In genomic region chr5:95241155-95241554, GRCh38 we compare ENCODE assay signal across 23 cellular contexts.
"Had no signal": no experiment of that assay in that cellular context is flagged by ENCODE, and none has a peak within 500 bp of the region (broad histone marks: within the 10 kb centered on the region; RNA-seq: fewer than 3 reads in every experiment).

No MANE protein-coding gene starts in this region.

- ATAC-seq: left ventricle myocardium superior; lower lobe of right lung; naive thymus-derived CD8-positive, alpha-beta T cell; psoas muscle; right cardiac atrium; stimulated activated effector memory CD8-positive, alpha-beta T cell treated with anti-CD3 and anti-CD28 coated beads, Interleukin-12 subunit alpha, Interleukin-12 subunit beta, amount 100 ng/mL, for 72 hours had no signal

- H3K27ac Mint-ChIP-seq: dendritic cell treated with granulocyte-macrophage colony-stimulating factor and Interleukin-4, amounts not matched to agents 40 ng/mL and 50 ng/mL, for 4 days; naive thymus-derived CD8-positive, alpha-beta T cell; nephron progenitor cell; stimulated activated effector memory CD8-positive, alpha-beta T cell treated with anti-CD3 and anti-CD28 coated beads, Interleukin-12 subunit alpha, Interleukin-12 subunit beta, amount 100 ng/mL, for 72 hours; type B pancreatic cell had no signal

- H3K4me1 Mint-ChIP-seq: naive thymus-derived CD8-positive, alpha-beta T cell; nephron progenitor cell; stimulated activated effector memory CD8-positive, alpha-beta T cell treated with anti-CD3 and anti-CD28 coated beads, Interleukin-12 subunit alpha, Interleukin-12 subunit beta, amount 100 ng/mL, for 72 hours had no signal

- DNase-seq: effector memory CD4-positive, alpha-beta T cell; erythroblast; left ventricle myocardium superior; lower lobe of right lung; naive thymus-derived CD8-positive, alpha-beta T cell; nephron progenitor cell; nucleus accumbens; ovary; posterior cingulate gyrus; psoas muscle; right cardiac atrium; sigmoid colon; stimulated activated CD4-positive, alpha-beta T cell treated with anti-CD3 and anti-CD28 coated beads, Interleukin-2, amount 100 ng/mL, for 24 hours; stimulated activated CD4-positive, alpha-beta T cell treated with anti-CD3 and anti-CD28 coated beads, Interleukin-4, amount 100 ng/mL, for 24 hours; stimulated activated naive CD4-positive, alpha-beta T cell treated with Interleukin-2 at 50 U/mL for 16 hours; stomach; thyroid gland had no signal

- H3K9me3 Mint-ChIP-seq: dendritic cell treated with granulocyte-macrophage colony-stimulating factor and Interleukin-4, amounts not matched to agents 40 ng/mL and 50 ng/mL, for 4 days; nephron progenitor cell had no signal

- H3K4me3 Mint-ChIP-seq: dendritic cell treated with granulocyte-macrophage colony-stimulating factor and Interleukin-4, amounts not matched to agents 40 ng/mL and 50 ng/mL, for 4 days; naive thymus-derived CD8-positive, alpha-beta T cell; nephron progenitor cell; stimulated activated effector memory CD8-positive, alpha-beta T cell treated with anti-CD3 and anti-CD28 coated beads, Interleukin-12 subunit alpha, Interleukin-12 subunit beta, amount 100 ng/mL, for 72 hours; type B pancreatic cell had no signal

- H3K9me3 ChIP-seq: lower lobe of right lung, ovary, psoas muscle, sigmoid colon, stomach, thyroid gland had no signal

- H3K4me3 ChIP-seq: lower lobe of right lung, ovary, psoas muscle, sigmoid colon, stomach, thyroid gland had no signal

- H3K36me3 Mint-ChIP-seq: stimulated activated effector memory CD8-positive, alpha-beta T cell treated with anti-CD3 and anti-CD28 coated beads, Interleukin-12 subunit alpha, Interleukin-12 subunit beta, amount 100 ng/mL, for 72 hours; type B pancreatic cell had no signal

- FAIRE-seq: colon, frontal cortex, keratinocyte had no signal

- H3K27me3 Mint-ChIP-seq: type B pancreatic cell had no signal

- H3K36me3 ChIP-seq: lower lobe of right lung, ovary, sigmoid colon, stomach, thyroid gland had no signal

- H3K4me1 ChIP-seq: lower lobe of right lung, psoas muscle, sigmoid colon, stomach, thyroid gland had no signal

- H3K27me3 ChIP-seq: ovary, sigmoid colon, thyroid gland had no signal

- H3K27ac ChIP-seq: lower lobe of right lung, ovary, psoas muscle, sigmoid colon, stomach, thyroid gland had no signal
